Comparison of ENCODE assay signal across 8 cellular contexts in the genomic region with DNA sequence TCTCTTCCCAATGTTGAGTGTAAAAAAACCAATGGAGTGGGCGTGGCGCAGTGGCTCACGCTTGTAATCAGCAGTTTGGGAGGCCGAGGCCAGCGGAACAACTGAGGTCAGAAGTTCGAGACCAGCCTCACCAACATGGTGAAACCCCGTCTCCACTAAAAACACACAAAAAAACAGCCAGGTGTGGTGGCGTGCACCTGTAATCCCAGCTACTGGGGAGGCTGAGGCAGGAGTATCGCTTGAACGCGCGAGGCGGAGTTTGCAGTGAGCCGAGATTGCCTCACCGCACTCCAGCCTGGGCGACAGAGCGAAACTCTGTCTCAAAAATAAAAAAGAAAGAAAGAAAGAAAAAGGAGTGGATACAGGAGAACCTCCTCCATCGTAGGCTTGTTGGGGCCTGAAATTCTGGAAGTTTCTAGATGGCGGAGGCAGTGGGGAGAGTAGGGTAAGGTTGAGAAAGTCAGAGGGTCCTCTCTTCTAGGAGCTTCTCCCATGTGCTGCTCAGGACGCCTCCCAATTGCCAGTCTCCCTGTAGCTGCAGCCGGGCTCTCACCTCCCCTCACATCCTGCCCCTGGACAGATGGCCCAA. TPM values are rescaled to one million over a fixed set of nuclear protein-coding genes. Genes with fewer than 3 reads are reported as not detected.
DNase-seq lines count a peak whose midpoint lies in the region; ATAC-seq and TF ChIP-seq lines count a peak whose summit lies in the region.

No MANE protein-coding gene starts in this region.

- H3K36me3 ChIP-seq in DOHH2 (ENCODE audit: control insufficient read depth, low read length) = peaks cover 26% of the 10 kb centered on the region
- peaks cover 5% of the 10 kb centered on the region; the same call in 1 of the 2 replicates for H3K36me3 ChIP-seq in SJCRH30
- peaks cover 3 to 12% of the 10 kb centered on the region in 2 donors for H3K36me3 ChIP-seq in esophagus (ENCODE audit: control insufficient read depth in 2 of 2, insufficient read depth in 2 of 2, low read length in 1 of 2)
- H3K36me3 ChIP-seq in prostate gland = peaks cover 0 to 9% of the 10 kb centered on the region in 2 donors

- intact Hi-C loops in prostate gland (cut with DNase I) = loop anchor here (2.0 kb wide), 1 partner anchor 24 kb away; a partner anchor contains a TSS

- ATAC-seq in HG02642 (IDR thresholded peaks at IDR 0.05; ENCODE audit: poor library complexity, unreplicated experiment) (no peak), GM21381 (IDR thresholded peaks at IDR 0.05; ENCODE audit: unreplicated experiment) (no peak)

- H3K79me2 ChIP-seq in DOHH2 (ENCODE audit: control insufficient read depth, low read length) = peaks cover 41% of the 10 kb centered on the region

- H3F3A ChIP-seq in DOHH2 (ENCODE audit: control insufficient read depth, insufficient read depth) = 0 out of 2 replicates have a peak, but pooled peaks cover 6% of the 10 kb centered on the region

- no peak for DNase-seq in SJCRH30
- no peak for DNase-seq in prostate gland (ENCODE audit: low spot score)
- DNase-seq in NCI-H2227 treated with DMSO at 0.1 percent for 48 hours (lab: John Stamatoyannopoulos, UW) = no peak
- DNase-seq in NCI-H69 (lab: John Stamatoyannopoulos, UW) = no peak

- H3K27ac ChIP-seq in DOHH2 (ENCODE audit: low read depth, low read length) (peak overlapping the region; percentile 82), SJCRH30 (peak overlapping the region; percentile 63), esophagus (ENCODE audit: low read depth in 2 of 2, low read length in 1 of 2) (peak overlapping the region; percentile 86 to 87), prostate gland (peak overlapping the region; percentile 93)

- H3K4me1 ChIP-seq in DOHH2 (ENCODE audit: control insufficient read depth, low read length) (peaks cover 27% of the 10 kb centered on the region), SJCRH30 (no peaks in the 10 kb centered on the region), esophagus (ENCODE audit: control insufficient read depth in 2 of 2, insufficient read depth in 2 of 2, low read length in 1 of 2) (peaks cover 2 to 3% of the 10 kb centered on the region in 2 donors), prostate gland (replicated peaks) (no peaks in the 10 kb centered on the region)

- TF ChIP-seq CTCF in DOHH2 (IDR thresholded peaks at IDR 0.05; ENCODE audit: low read depth, low read length, poor library complexity, severe bottlenecking) (no peak), prostate gland (IDR thresholded peaks at IDR 0.05) (no peak)

- no peaks in the 10 kb centered on the region for H4K20me1 ChIP-seq in DOHH2 (ENCODE audit: control insufficient read depth, insufficient read depth, low read depth, low read length)

- no peaks in the 10 kb centered on the region for H3K9me2 ChIP-seq in DOHH2 (replicated peaks; ENCODE audit: control insufficient read depth, low read length)

- H3K4me3 ChIP-seq in DOHH2 (ENCODE audit: low read length) = peak overlapping the region; percentile 97
- peak overlapping the region; percentile 82 for H3K4me3 ChIP-seq in SJCRH30
- H3K4me3 ChIP-seq in esophagus (ENCODE audit: low read depth in 1 of 2, low read length in 2 of 2) = peak overlapping the region; percentile 7 to 80
- H3K4me3 ChIP-seq in prostate gland = peak overlapping the region; percentile 80 to 81

- WGBS in esophagus, 2 donors = 84 to 86% methylated on average over 21 of the region's 21 CpGs
- 90% methylated on average over 21 of the region's 21 CpGs for WGBS in prostate gland

- H3K4me2 ChIP-seq in DOHH2 (ENCODE audit: low read length) = peak overlapping the region; percentile 84

- H3K27me3 ChIP-seq in DOHH2 (ENCODE audit: control insufficient read depth, low read length) (no peaks in the 10 kb centered on the region), SJCRH30 (no peaks in the 10 kb centered on the region), esophagus (ENCODE audit: control insufficient read depth in 1 of 2, insufficient read depth in 2 of 2, low read length in 2 of 2) (no peaks in the 10 kb centered on the region), prostate gland (replicated peaks; ENCODE audit: insufficient read depth) (no peaks in the 10 kb centered on the region)

- TF ChIP-seq POLR2A in prostate gland (IDR thresholded peaks at IDR 0.05) = no peak

- H3K9me3 ChIP-seq in DOHH2 (ENCODE audit: control insufficient read depth, insufficient read depth, low read length) (no peaks in the 10 kb centered on the region), SJCRH30 (replicated peaks) (no peaks in the 10 kb centered on the region), esophagus (ENCODE audit: control insufficient read depth in 2 of 2, insufficient read depth in 1 of 2, low read depth in 1 of 2, low read length in 1 of 2) (no peaks in the 10 kb centered on the region), prostate gland (no peaks in the 10 kb centered on the region)

RNA-seq across cellular contexts. Expression of a gene that starts 0.7 kb away (rescaled TPM):
- total RNA-seq in SJCRH30 (2014; rRNA removed; shearing (Covaris generic)) = 10.7 and 11.3 TPM in 2 replicates
- polyA plus RNA-seq in esophagus = 1 to 10 TPM; 2.7 to 3.1 TPM
- total RNA-seq in prostate gland = 10 to 100 TPM; 15.7 to 22.5 TPM

RNA-seq across cellular contexts. Expression of a gene that starts 12.6 kb away (rescaled TPM):
- total RNA-seq in SJCRH30 (2014; rRNA removed; shearing (Covaris generic)) = 4.2 and 4.3 TPM in 2 replicates
- polyA plus RNA-seq in esophagus = 10 to 100 TPM in 1 of 2 donors, 1 to 10 TPM in 1; 8.4 to 16.3 TPM
- 10 to 100 TPM; 20.4 to 21.5 TPM for total RNA-seq in prostate gland

RNA-seq across cellular contexts. Expression of a gene that starts 24.2 kb away (rescaled TPM):
- total RNA-seq in SJCRH30 (2014; rRNA removed; shearing (Covaris generic)) = 11.2 and 12.0 TPM in 2 replicates
- 1 to 10 TPM; 4.4 to 4.5 TPM for polyA plus RNA-seq in esophagus
- total RNA-seq in prostate gland = 10 to 100 TPM; 15.8 to 22.6 TPM

RNA-seq across cellular contexts. Expression of a gene that starts 26.6 kb away (rescaled TPM):
- total RNA-seq in SJCRH30 (2014; rRNA removed; shearing (Covaris generic)) = 13.1 and 18.2 TPM in 2 replicates
- polyA plus RNA-seq in esophagus = 1 to 10 TPM; 3.2 to 5.9 TPM
- 10 to 100 TPM; 16.9 to 18.9 TPM for total RNA-seq in prostate gland

RNA-seq across cellular contexts. Expression of a gene that starts 32.5 kb away (rescaled TPM):
- 59.7 and 62.5 TPM in 2 replicates for total RNA-seq in SJCRH30 (2014; rRNA removed; shearing (Covaris generic))
- 10 to 100 TPM; 15.2 to 29.4 TPM for polyA plus RNA-seq in esophagus
- 10 to 100 TPM; 46.5 to 61.1 TPM for total RNA-seq in prostate gland

Comparison
In these comparisons a context has a peak if more than half of its experiments do, and no peak if none do; other contexts are left out.
1. H3K4me3 ChIP-seq: peak in every context shown above with its lines; median percentile 97 in DOHH2; 82 in SJCRH30; 80 in prostate gland; 44 in esophagus.